Comparison of ENCODE assay signal across 8 cellular contexts in the genomic region with DNA sequence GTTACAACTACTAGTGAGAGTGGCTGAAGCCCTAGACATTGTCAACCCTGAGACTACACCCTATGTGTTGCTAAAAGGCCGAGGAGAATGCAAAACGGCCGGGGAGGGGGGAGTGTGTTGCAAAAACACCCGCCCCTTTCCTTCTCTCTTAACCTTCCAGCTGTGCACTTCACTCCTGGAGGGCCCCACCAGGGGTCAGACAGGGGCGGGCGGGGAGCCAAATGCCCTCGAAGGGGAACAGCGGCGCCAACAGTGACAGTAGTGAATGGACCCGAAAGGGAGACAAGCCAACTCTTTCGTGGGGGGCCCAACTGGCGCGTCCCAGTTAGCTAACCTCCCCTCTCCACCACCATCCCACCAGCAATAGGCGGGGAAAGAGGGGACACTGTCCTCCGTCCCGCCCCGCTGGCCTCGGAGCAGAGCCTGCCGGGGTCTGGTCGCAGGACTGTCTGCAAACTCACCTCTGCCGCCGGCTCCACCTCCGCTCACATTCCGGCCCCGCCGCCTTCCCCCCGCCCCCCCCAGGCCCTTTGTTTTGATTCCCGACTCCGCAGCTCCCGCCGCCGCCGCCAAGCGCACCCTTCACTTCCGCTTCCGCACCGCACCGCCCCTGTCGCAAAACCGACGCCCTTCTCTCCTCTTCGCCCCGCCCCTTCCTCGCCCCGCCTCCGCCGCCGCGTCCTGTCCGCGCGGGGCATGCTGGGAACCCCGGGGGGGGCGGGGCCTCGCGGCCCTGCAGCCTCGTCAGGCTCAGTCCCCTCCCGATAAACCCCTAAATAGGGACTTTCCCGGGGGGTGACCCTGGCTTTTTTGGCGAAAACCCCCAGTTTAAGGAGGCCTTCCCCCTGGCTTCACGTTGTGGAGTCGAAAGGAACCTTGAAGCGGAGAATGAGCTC. TPM values are rescaled to one million over a fixed set of nuclear protein-coding genes. Genes with fewer than 3 reads are reported as not detected.
DNase-seq lines count a peak whose midpoint lies in the region; ATAC-seq and TF ChIP-seq lines count a peak whose summit lies in the region.

A gene with protein sequence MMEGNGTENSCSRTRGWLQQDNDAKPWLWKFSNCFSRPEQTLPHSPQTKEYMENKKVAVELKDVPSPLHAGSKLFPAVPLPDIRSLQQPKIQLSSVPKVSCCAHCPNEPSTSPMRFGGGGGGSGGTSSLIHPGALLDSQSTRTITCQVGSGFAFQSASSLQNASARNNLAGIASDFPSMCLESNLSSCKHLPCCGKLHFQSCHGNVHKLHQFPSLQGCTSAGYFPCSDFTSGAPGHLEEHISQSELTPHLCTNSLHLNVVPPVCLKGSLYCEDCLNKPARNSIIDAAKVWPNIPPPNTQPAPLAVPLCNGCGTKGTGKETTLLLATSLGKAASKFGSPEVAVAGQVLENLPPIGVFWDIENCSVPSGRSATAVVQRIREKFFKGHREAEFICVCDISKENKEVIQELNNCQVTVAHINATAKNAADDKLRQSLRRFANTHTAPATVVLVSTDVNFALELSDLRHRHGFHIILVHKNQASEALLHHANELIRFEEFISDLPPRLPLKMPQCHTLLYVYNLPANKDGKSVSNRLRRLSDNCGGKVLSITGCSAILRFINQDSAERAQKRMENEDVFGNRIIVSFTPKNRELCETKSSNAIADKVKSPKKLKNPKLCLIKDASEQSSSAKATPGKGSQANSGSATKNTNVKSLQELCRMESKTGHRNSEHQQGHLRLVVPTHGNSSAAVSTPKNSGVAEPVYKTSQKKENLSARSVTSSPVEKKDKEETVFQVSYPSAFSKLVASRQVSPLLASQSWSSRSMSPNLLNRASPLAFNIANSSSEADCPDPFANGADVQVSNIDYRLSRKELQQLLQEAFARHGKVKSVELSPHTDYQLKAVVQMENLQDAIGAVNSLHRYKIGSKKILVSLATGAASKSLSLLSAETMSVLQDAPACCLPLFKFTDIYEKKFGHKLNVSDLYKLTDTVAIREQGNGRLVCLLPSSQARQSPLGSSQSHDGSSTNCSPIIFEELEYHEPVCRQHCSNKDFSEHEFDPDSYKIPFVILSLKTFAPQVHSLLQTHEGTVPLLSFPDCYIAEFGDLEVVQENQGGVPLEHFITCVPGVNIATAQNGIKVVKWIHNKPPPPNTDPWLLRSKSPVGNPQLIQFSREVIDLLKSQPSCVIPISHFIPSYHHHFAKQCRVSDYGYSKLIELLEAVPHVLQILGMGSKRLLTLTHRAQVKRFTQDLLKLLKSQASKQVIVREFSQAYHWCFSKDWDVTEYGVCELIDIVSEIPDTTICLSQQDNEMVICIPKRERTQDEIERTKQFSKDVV (N-terminal part only) (minus strand): TSS at position 598 of the 896 bp plus-strand sequence. CDS start 3,921 bp downstream, outside the sequence.

- H3K36me3 ChIP-seq in H7 (replicated peaks; ENCODE audit: control insufficient read depth, insufficient read depth, low read length) = peaks cover 3% of the 10 kb centered on the region; the same call in 1 of the 2 replicates

- H3K9me3 Mint-ChIP-seq in nephron = no peaks in the 10 kb centered on the region

- H3K27ac Mint-ChIP-seq in nephron = peak within 1 kb of the TSS; percentile 97 to 99 (median 98)

- ATAC-seq in stimulated activated naive CD8-positive, alpha-beta T cell treated with anti-CD3 and anti-CD28 coated beads, Interleukin-15, Interleukin-2, amounts not matched to agents 100 U/mL and 50 U/mL, for 24 hours = peak; percentile 80

- peaks cover 21% of the 10 kb centered on the region for H3K36me3 Mint-ChIP-seq in nephron (ENCODE audit: low read depth)

- no peaks in the 10 kb centered on the region for H3K27me3 ChIP-seq in H7 (ENCODE audit: control insufficient read depth, insufficient read depth, low read length)

- no peaks in the 10 kb centered on the region for H3K27me3 Mint-ChIP-seq in nephron (ENCODE audit: low read depth)

- peak within 1 kb of the TSS; percentile 87 to 94 (median 91) for H3K4me3 Mint-ChIP-seq in nephron

- peaks cover 26% of the 10 kb centered on the region for H3K4me1 Mint-ChIP-seq in nephron

- peak; percentile 92 for TF ChIP-seq POLR2A in Raji (IDR thresholded peaks at IDR 0.05; ENCODE audit: insufficient read depth, low read depth, low read length)

- peak in 2 of 3 experiments; percentile 28 to 53 for TF ChIP-seq CTCF in nephron (IDR thresholded peaks at IDR 0.05; ENCODE audit: unreplicated experiment in 3 of 3)

- peak within 1 kb of the TSS; percentile 87 for H3K4me3 ChIP-seq in H7 (ENCODE audit: insufficient read depth, low read depth, low read length)

- peak; percentile 96 for DNase-seq in ELF-1 (ENCODE audit: low read depth, low spot score)
- DNase-seq in H7 = peak; percentile 94
- peak; percentile 94 for DNase-seq in M059J (ENCODE audit: low read depth)
- DNase-seq in activated T-helper 9 cell treated with anti-CD3 and anti-CD28 coated beads, Interleukin-2, amount 50 U/mL, for 16 hours (ENCODE audit: low read depth) = peak; percentile 100
- DNase-seq in fibroblast of peridontal ligament (ENCODE audit: extremely low read depth) = peak; percentile 85
- DNase-seq in stimulated activated naive CD8-positive, alpha-beta T cell treated with anti-CD3 and anti-CD28 coated beads, Interleukin-15, Interleukin-2, amounts not matched to agents 100 U/mL and 50 U/mL, for 24 hours = peak; percentile 100

RNA-seq across cellular contexts. Expression of the gene that starts here (rescaled TPM):
- 5.3 and 8.2 TPM in 2 replicates for total RNA-seq in H7 (2014; rRNA removed; shearing (Covaris generic))
- 11.7 and 13.8 TPM in 2 replicates for total RNA-seq in M059J (2014; rRNA removed; shearing (Covaris generic))

Comparison
In these comparisons a context has a peak if more than half of its experiments do, and no peak if none do; other contexts are left out.
1. Peak in every context shown above with its lines: DNase-seq, ATAC-seq and H3K4me3 ChIP-seq.